8 cellular contexts compared by ENCODE assay signal in the genomic region with DNA sequence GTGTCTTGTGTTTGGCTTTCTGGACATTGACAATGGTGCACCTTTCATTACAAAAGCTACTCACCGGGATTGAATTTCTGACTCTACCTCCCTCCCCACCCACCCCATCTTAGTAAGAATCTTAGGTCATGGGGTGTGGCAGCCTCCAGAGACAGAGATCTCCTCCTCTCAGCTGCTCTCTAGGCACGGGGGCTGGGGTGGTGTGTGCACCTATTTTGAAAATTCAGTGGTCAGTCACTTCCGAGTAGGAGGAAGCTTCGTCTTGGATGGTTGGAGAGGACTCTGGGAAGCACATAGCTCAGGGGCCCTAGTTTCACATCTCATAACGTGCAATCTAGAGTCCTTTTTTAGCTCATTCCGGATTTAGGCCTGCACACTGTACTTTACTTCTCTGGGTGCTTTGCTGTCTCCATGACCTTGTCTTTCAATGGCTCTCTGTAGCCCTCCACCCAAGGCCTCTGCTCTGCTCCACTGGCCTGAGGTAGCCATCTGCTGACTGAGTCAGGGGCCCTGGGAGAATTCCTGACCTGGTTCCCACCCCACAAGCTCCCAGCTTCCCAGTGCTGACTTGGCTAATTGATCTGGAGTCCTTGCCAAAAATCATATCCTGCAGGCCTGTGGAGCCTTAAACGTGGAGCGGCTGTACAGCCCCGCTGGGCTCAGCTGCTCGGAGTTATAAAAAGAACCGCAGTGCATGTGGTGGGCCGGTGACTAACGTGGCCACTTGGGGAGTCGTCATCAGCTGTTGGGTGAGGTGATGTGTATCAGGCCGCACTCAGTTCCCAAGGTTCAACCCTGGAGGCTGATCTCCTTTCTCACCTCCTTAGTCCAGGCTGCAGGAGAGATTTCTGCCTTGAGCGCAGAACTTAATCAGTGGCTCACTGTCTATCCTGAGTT. TPM values are rescaled to one million over a fixed set of nuclear protein-coding genes. Genes with fewer than 3 reads are reported as not detected.
DNase-seq lines count a peak whose midpoint lies in the region; ATAC-seq, FAIRE-seq and TF ChIP-seq lines count a peak whose summit lies in the region.
"Had no signal": no experiment of that assay in that cellular context is flagged by ENCODE, and none has a peak within 500 bp of the region (broad histone marks: within the 10 kb centered on the region; RNA-seq: fewer than 3 reads in every experiment).

No MANE protein-coding gene starts in this region.

- peaks cover 45% of the 10 kb centered on the region for H3K9me3 ChIP-seq in K562 (replicated peaks; ENCODE audit: control insufficient read depth, insufficient read depth, low read depth, low read length)
- no peaks in the 10 kb centered on the region for H3K9me3 ChIP-seq in thoracic aorta

- no peaks in the 10 kb centered on the region for H3K36me3 ChIP-seq in K562 (ENCODE audit: control insufficient read depth, insufficient read depth, low read length)
- no peaks in the 10 kb centered on the region for H3K36me3 ChIP-seq in thoracic aorta

- ATAC-seq in K562, result peak; percentile 78
- ATAC-seq in thoracic aorta (ENCODE audit: insufficient number of reproducible peaks, low FRiP score, low read depth), result peak; percentile 32
- no peak for ATAC-seq in HG03439 (IDR thresholded peaks at IDR 0.05; ENCODE audit: unreplicated experiment)

- no peak for TF ChIP-seq POLR2A in K562 (conservative IDR thresholded peaks at IDR 0.05)

- H4K20me1 ChIP-seq in K562 (replicated peaks; ENCODE audit: control insufficient read depth, insufficient read depth, low read length), result no peaks in the 10 kb centered on the region

- peak overlapping the region; percentile 48; the same call in 2 of the 3 replicates for H3K27ac ChIP-seq in K562 (ENCODE audit: extremely low read depth, low read depth, low read length)
- no peak overlapping the region for H3K27ac ChIP-seq in thoracic aorta

- peak overlapping the region; percentile 86 for H2AFZ ChIP-seq in K562 (ENCODE audit: low read depth, low read length)

- POLR2A ChIA-PET in K562 (lab: Yijun Ruan, JAX), result interaction anchor here (0.8 to 1.8 kb wide), 5 partner anchors 8 to 64 kb away, joined by 3 to 9 read pairs (median 4); no protein-coding TSS in a partner anchor

- TF ChIP-seq CTCF in K562 (IDR thresholded peaks at IDR 0.05 in 2 of 3, conservative IDR thresholded peaks at IDR 0.05 in 1 of 3; ENCODE audit: insufficient read depth in 2 of 3, low read depth in 1 of 3, low read length in 3 of 3) (no peak), thoracic aorta (IDR thresholded peaks at IDR 0.05) (no peak)

- CTCF ChIA-PET in K562 (lab: Yijun Ruan, JAX; ENCODE audit: low intra/inter-chr PET ratio), result interaction anchor here (0.6 to 0.7 kb wide), 3 partner anchors 34 to 1216 kb away, joined by 3 read pairs; no protein-coding TSS in a partner anchor

- no peak for FAIRE-seq in HTR-8/SVneo (lab: Jason Lieb, UNC)
- FAIRE-seq in K562 (lab: Jason Lieb, UNC), result peak; percentile 70

- DNase-seq in HTR-8/SVneo (ENCODE audit: insufficient read length, low spot score) (peak; percentile 64), K562 (ENCODE audit: extremely low read depth in 1 of 4, low spot score in 3 of 4) (peak; percentile 63 to 83 (median 71)), hepatic stellate cell (ENCODE audit: low spot score) (peak; percentile 88), thoracic aorta (ENCODE audit: low spot score) (no peak), NCI-H2081 treated with DMSO at 0.1 percent for 48 hours (lab: John Stamatoyannopoulos, UW) (no peak), DMS114 treated with DMSO at 0.1 percent for 48 hours (lab: John Stamatoyannopoulos, UW; ENCODE audit: unreplicated experiment) (no peak)
- DNase-seq: stimulated activated CD4-positive, alpha-beta T cell treated with anti-CD3 and anti-CD28 coated beads, Interleukin-12 subunit alpha, Interleukin-12 subunit beta, amount 100 ng/mL, for 4 hours had no signal

- intact Hi-C loops in K562 (cut with micrococcal nuclease), result no loop called here

- no TSS peak for BruUV-seq in K562 (replicated peaks; lab: Mats Ljungman, UMichigan)

- H3K4me1 ChIP-seq in K562 (replicated peaks in 1 of 2; ENCODE audit: control insufficient read depth in 2 of 2, insufficient read depth in 2 of 2, low read length in 2 of 2) (peaks cover 10 to 45% of the 10 kb centered on the region in 2 experiments; a peak in 4 of 5 replicates), thoracic aorta (ENCODE audit: control insufficient read depth in 1 of 2, low read depth in 2 of 2) (peaks cover 5 to 11% of the 10 kb centered on the region in 2 donors)

- peak; percentile 9 to 24; a peak in 2 of 4 replicates for TF ChIP-seq RAD21 in K562 (CRISPR knock-in tag; conservative IDR thresholded peaks at IDR 0.05 in 1 of 2, IDR thresholded peaks at IDR 0.05 in 1 of 2)

- no peaks in the 10 kb centered on the region for H3K79me2 ChIP-seq in K562 (ENCODE audit: control insufficient read depth, insufficient read depth, low read length)

- 27% methylated on average over 16 of the region's 16 CpGs for WGBS in K562 (ENCODE audit: insufficient coverage, low coverage, missing lambda C conversion rate)

- no peaks in the 10 kb centered on the region for H3K9me1 ChIP-seq in K562 (ENCODE audit: control insufficient read depth, insufficient read depth, low read length)

- peak overlapping the region; percentile 1 to 13; a peak in 2 of 4 replicates for H3K9ac ChIP-seq in K562 (ENCODE audit: insufficient read depth in 1 of 2, low read depth in 2 of 2, low read length in 2 of 2)

- H3K4me2 ChIP-seq in K562 (ENCODE audit: insufficient read depth, low read length), result peak overlapping the region; percentile 30

- no peak for TF ChIP-seq EP300 in K562 (IDR thresholded peaks at IDR 0.05; ENCODE audit: low read length)

- no peaks in the 10 kb centered on the region for H3K27me3 ChIP-seq in K562 (ENCODE audit: control insufficient read depth in 2 of 2, insufficient read depth in 2 of 2, low read length in 2 of 2)
- no peaks in the 10 kb centered on the region for H3K27me3 ChIP-seq in thoracic aorta (replicated peaks; ENCODE audit: insufficient read depth)

- in situ Hi-C loops in K562 (cut with MboI), result no loop called here

- no peak overlapping the region for H3K4me3 ChIP-seq in K562
- no peak overlapping the region for H3K4me3 ChIP-seq in thoracic aorta

TF ChIP-seq in K562, 482 proteins besides CTCF, POLR2A, EP300 and RAD21 (continues in another document):
- TF ChIP-seq NR4A1 (CRISPR knock-in tag; IDR thresholded peaks at IDR 0.05) (no peak), NR4A1 (tag; IDR thresholded peaks at IDR 0.05) (0 out of 2 replicates have a peak, but pooled peaks have one; percentile 61), ZNF707 (CRISPR knock-in tag; conservative IDR thresholded peaks at IDR 0.05) (no peak), YY1 (IDR thresholded peaks at IDR 0.05; ENCODE audit: borderline replicate concordance in 1 of 3, control insufficient read depth in 1 of 3, extremely low read depth in 1 of 3, insufficient read depth in 3 of 3, insufficient read length in 1 of 3, insufficient replicate concordance in 2 of 3, low read depth in 1 of 3, low read length in 2 of 3) (no peak), BHLHE40 (IDR thresholded peaks at IDR 0.05; ENCODE audit: low read length) (peak; percentile 64), DMBX1 (CRISPR knock-in tag; IDR thresholded peaks at IDR 0.05; ENCODE audit: borderline replicate concordance) (peak; percentile 47; the same call in 1 of the 2 replicates), SMARCE1 (IDR thresholded peaks at IDR 0.05) (peak; percentile 45; the same call in 1 of the 2 replicates), MYC (IDR thresholded peaks at IDR 0.05; ENCODE audit: low read depth, low read length) (peak; percentile 59; the same call in 1 of the 2 replicates), MYC (CRISPR knock-in tag; IDR thresholded peaks at IDR 0.05; ENCODE audit: borderline replicate concordance, low read depth) (peak; percentile 9; the same call in 1 of the 2 replicates)

RNA-seq across cellular contexts. Expression of a gene that starts 19.3 kb away (rescaled TPM):
- total RNA-seq in K562 (2011; cell fraction: chromatin; rRNA removed; ENCODE audit: low replicate concordance), result 66.8 and 209 TPM in 2 replicates
- total RNA-seq in K562 (2011; cell fraction: nucleolus; rRNA removed), result 115 and 150 TPM in 2 replicates
- 67.9 and 80.6 TPM in 2 replicates for total RNA-seq in K562 (2011; cell fraction: nucleoplasm; rRNA removed)
- total RNA-seq in K562 (2014; rRNA removed) (15.9 and 23.8 TPM in 2 replicates), K562 (2014; rRNA removed; fragmentation: Illumina TruSeq; extraction: Trizol) (4.3 and 6.3 TPM in 2 replicates), K562 (2015; rRNA removed; fragmentation: Illumina TruSeq; extraction: Trizol) (15.3 and 15.4 TPM in 2 replicates), K562 (2021) (30.4 and 31.7 TPM in 2 replicates), thoracic aorta (1 to 10 TPM in 1 of 2 donors, not detected in 1; 1.3 TPM)
- polyA plus RNA-seq in K562 (2011; rRNA removed) (37.4 and 45.4 TPM in 2 replicates), K562 (2014; fragmentation: Illumina TruSeq; extraction: Trizol) (20.3 and 24.1 TPM in 2 replicates), K562 (2014; fragmentation: Nextera tagmentation; extraction: Ambion mirVana) (under 1 TPM; 0.04 to 0.27 TPM), K562 (2014; rRNA removed) (32.7 and 35.9 TPM in 2 replicates)
- 27.2 and 39.3 TPM in 2 replicates for polyA plus RNA-seq in K562 (2011; cell fraction: cytosol; rRNA removed)
- polyA plus RNA-seq in K562 (2011; cell fraction: nucleus; rRNA removed), result 187 and 443 TPM in 2 replicates
- 30.9 and 86.2 TPM in 2 replicates for polyA plus RNA-seq in K562 (2012)
- 8.4 and 15.8 TPM in 2 replicates for polyA minus RNA-seq in K562 (2011; rRNA and poly(A)+ RNA removed)
- 15.8 and 16.4 TPM in 2 replicates for polyA minus RNA-seq in K562 (2011; cell fraction: cytosol; rRNA and poly(A)+ RNA removed)
- polyA minus RNA-seq in K562 (2011; cell fraction: nucleus; rRNA and poly(A)+ RNA removed), result 55.8 and 81.5 TPM in 2 replicates

RNA-seq across cellular contexts. Expression of a gene that starts 50.5 kb away (rescaled TPM):
- total RNA-seq in K562 (2011; cell fraction: chromatin; rRNA removed; ENCODE audit: low replicate concordance), result 4.3 and 18.7 TPM in 2 replicates
- 12.1 and 22.3 TPM in 2 replicates for total RNA-seq in K562 (2011; cell fraction: nucleolus; rRNA removed)
- 11.3 and 24.4 TPM in 2 replicates for total RNA-seq in K562 (2011; cell fraction: nucleoplasm; rRNA removed)
- 4.9 and 5.3 TPM in 2 replicates for total RNA-seq in K562 (2014; rRNA removed)
- total RNA-seq in K562 (2014; rRNA removed; fragmentation: Illumina TruSeq; extraction: Trizol), result 4.3 and 5.4 TPM in 2 replicates
- 6.4 and 7.9 TPM in 2 replicates for total RNA-seq in K562 (2015; rRNA removed; fragmentation: Illumina TruSeq; extraction: Trizol)
- 8.6 and 9.0 TPM in 2 replicates for total RNA-seq in K562 (2021)
- polyA plus RNA-seq in K562 (2011; rRNA removed), result 0.84 and 4.3 TPM in 2 replicates
- 0.52 and 10.6 TPM in 2 replicates for polyA plus RNA-seq in K562 (2011; cell fraction: cytosol; rRNA removed)
- polyA plus RNA-seq in K562 (2011; cell fraction: nucleus; rRNA removed), result 1.3 and 11.4 TPM in 2 replicates
- polyA plus RNA-seq in K562 (2012), result 21.1 and 32.3 TPM in 2 replicates
- 6.4 and 10.7 TPM in 2 replicates for polyA plus RNA-seq in K562 (2014; fragmentation: Illumina TruSeq; extraction: Trizol)
- 1 to 10 TPM; 6.3 to 7.4 TPM for polyA plus RNA-seq in K562 (2014; fragmentation: Nextera tagmentation; extraction: Ambion mirVana)
- polyA plus RNA-seq in K562 (2014; rRNA removed), result 3.2 and 3.8 TPM in 2 replicates
- polyA minus RNA-seq in K562 (2011; rRNA and poly(A)+ RNA removed), result 0.45 and 13.7 TPM in 2 replicates
- polyA minus RNA-seq in K562 (2011; cell fraction: cytosol; rRNA and poly(A)+ RNA removed), result 12.9 TPM in 1 of 2 replicates, not detected in the other
- polyA minus RNA-seq in K562 (2011; cell fraction: nucleus; rRNA and poly(A)+ RNA removed), result 0.44 and 3.0 TPM in 2 replicates
- total RNA-seq in thoracic aorta, result 1 to 10 TPM; 3.7 to 5.4 TPM

Comparison
In these comparisons a context has a peak if more than half of its experiments do, and no peak if none do; other contexts are left out.
1. DNase-seq: peak in HTR-8/SVneo (single experiment), K562 (4 of 4) and hepatic stellate cell (single experiment); none in thoracic aorta (single experiment), NCI-H2081 treated with DMSO at 0.1 percent for 48 hours (single experiment) and DMS114 treated with DMSO at 0.1 percent for 48 hours (single experiment).